ENCODE assay signal across 9 cellular contexts in the genomic region with DNA sequence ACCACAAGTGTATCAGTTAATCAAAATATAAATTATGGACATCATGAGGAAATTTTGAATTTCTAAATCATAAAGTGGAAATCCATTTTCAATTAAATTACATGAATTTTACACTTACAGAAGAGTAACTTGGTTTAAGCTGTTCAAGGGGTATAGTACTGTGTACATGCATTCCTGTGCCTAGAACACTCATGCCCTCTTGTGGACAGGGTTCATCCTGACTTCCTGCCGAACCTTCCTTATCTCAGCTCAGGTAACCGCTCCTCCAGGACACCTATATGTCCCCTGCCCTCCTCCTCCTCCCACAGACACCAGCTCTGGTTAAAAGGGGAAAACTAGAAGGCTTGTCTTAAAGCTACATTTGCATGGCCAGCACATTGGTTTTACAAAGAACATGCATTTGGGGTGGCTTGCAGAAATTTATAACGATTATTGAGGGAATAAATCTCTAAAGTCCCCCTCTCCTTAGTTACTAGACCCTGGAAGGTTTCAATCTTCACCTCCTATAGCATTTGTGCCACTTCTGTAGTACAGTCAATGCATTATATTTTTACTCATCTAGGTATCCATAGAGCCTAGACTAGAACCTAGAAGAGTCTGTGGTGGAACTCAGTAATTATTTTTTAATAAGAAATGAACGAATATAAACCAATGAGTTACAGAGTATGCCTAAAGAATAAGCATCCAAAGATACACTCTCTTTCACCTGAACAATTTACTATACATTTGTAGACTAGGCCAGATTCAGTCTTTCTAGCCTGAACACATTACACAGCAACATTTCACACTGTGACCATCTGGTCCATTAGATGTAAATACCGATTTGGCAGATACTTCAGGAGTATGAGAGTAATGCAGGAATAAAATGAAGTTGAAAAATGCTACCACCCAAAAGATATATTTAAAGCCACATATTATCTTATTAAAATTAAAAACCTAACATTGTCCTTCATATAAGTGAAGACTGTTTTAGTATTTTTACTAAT.
DNase-seq lines count a peak whose midpoint lies in the region; ATAC-seq, FAIRE-seq and TF ChIP-seq lines count a peak whose summit lies in the region.
"Had no signal": no experiment of that assay in that cellular context is flagged by ENCODE, and none has a peak within 500 bp of the region (broad histone marks: within the 10 kb centered on the region; RNA-seq: fewer than 3 reads in every experiment).

No MANE protein-coding gene starts in this region.

- no peak overlapping the region for H3K9ac ChIP-seq in mesendoderm (ENCODE audit: low read length)

- no peak overlapping the region for H3K18ac ChIP-seq in mesendoderm (ENCODE audit: low read length)

- H3K4me2 ChIP-seq in mesendoderm (ENCODE audit: low read length): no peak overlapping the region

- DNase-seq in DMS114 treated with DMSO at 0.1 percent for 48 hours (lab: John Stamatoyannopoulos, UW; ENCODE audit: unreplicated experiment): peak; percentile 16
- DNase-seq in GM19239 (ENCODE audit: insufficient read length, low spot score): peak; percentile 9
- peak; percentile 25 for DNase-seq in NCI-H345 treated with DMSO at 0.1 percent for 48 hours (lab: John Stamatoyannopoulos, UW; ENCODE audit: unreplicated experiment)
- peak; percentile 33 to 83 for DNase-seq in T47D (ENCODE audit: low read depth in 1 of 2, low spot score in 1 of 2)
- DNase-seq in mesendoderm: peak; percentile 81
- no peak for DNase-seq in spleen
- no peak for DNase-seq in activated gamma-delta T cell treated with Interleukin-2 at 50 U/mL for 16 hours

- no peaks in the 10 kb centered on the region for H3K79me1 ChIP-seq in mesendoderm (ENCODE audit: low read length)

- no peak overlapping the region for H2AK5ac ChIP-seq in mesendoderm (ENCODE audit: low read length)

- WGBS in mesendoderm (ENCODE audit: extremely low coverage, insufficient coverage, low lambda C conversion rate): no CpG with 5 or more reads among the region's 5 CpGs
- 66 to 73% (median 69%) methylated on average over 5 of the region's 5 CpGs for whole genome bisulfite sequencing in spleen, 5 donors

- in situ Hi-C loops in T47D (cut with HindIII; ENCODE audit: low pct_unique_long_range_greater_than_20kb, low sequenced_read_pairs): no loop called here

- no peak overlapping the region for H2BK120ac ChIP-seq in mesendoderm (ENCODE audit: low read depth, low read length)

- H3K4ac ChIP-seq in mesendoderm (ENCODE audit: low read depth, low read length): no peak overlapping the region

- H3K79me2 ChIP-seq in mesendoderm (ENCODE audit: control insufficient read depth, insufficient read depth, low read length): no peaks in the 10 kb centered on the region

- H2BK15ac ChIP-seq in mesendoderm (replicated peaks; ENCODE audit: low read depth): no peak overlapping the region

- H4K5ac ChIP-seq in mesendoderm (ENCODE audit: low read length): no peak overlapping the region

- intact Hi-C loops in spleen (cut with DNase I; ENCODE audit: low total_unique reads): no loop called here

- H3K27me3 ChIP-seq in mesendoderm (ENCODE audit: insufficient read depth, low read length, poor library complexity) (no peaks in the 10 kb centered on the region), spleen (replicated peaks in 1 of 7) (no peaks in the 10 kb centered on the region)

- H3K4me1 ChIP-seq in mesendoderm (ENCODE audit: control insufficient read depth, low read depth, low read length) (no peaks in the 10 kb centered on the region), spleen (no peaks in the 10 kb centered on the region)

- no peak overlapping the region for H3K4me3 ChIP-seq in mesendoderm (ENCODE audit: low read length)
- no peak overlapping the region for H3K4me3 ChIP-seq in spleen

- no peak overlapping the region for H3K56ac ChIP-seq in mesendoderm (ENCODE audit: low read length)

- H4K8ac ChIP-seq in mesendoderm (ENCODE audit: low read depth, low read length): no peak overlapping the region

- peak in 4 of 11 experiments; percentile 5 to 18 (median 16) for TF ChIP-seq CTCF in spleen (IDR thresholded peaks at IDR 0.05 in 8 of 11, conservative IDR thresholded peaks at IDR 0.05 in 3 of 11)

- no peak for TF ChIP-seq POLR2A in spleen (IDR thresholded peaks at IDR 0.05)

- ATAC-seq in HG03196 (IDR thresholded peaks at IDR 0.05; ENCODE audit: unreplicated experiment): peak; percentile 73

- H3K36me3 ChIP-seq in mesendoderm (ENCODE audit: control insufficient read depth, insufficient read depth, low read length) (no peaks in the 10 kb centered on the region), spleen (no peaks in the 10 kb centered on the region)

- no peak overlapping the region for H2BK5ac ChIP-seq in mesendoderm (ENCODE audit: low read length)

- H3K23ac ChIP-seq in mesendoderm (ENCODE audit: low read length): no peak overlapping the region

- no peak overlapping the region for H3K27ac ChIP-seq in mesendoderm (ENCODE audit: low read depth, low read length)
- H3K27ac ChIP-seq in spleen: no peak overlapping the region

- peak; percentile 23 for FAIRE-seq in GM19239 (lab: Jason Lieb, UNC)
- FAIRE-seq: TTC549 had no signal

- H3K9me3 ChIP-seq in spleen: no peaks in the 10 kb centered on the region

Comparison
In these comparisons a context has a peak if more than half of its experiments do, and no peak if none do; other contexts are left out.
1. DNase-seq: peak in DMS114 treated with DMSO at 0.1 percent for 48 hours (single experiment), GM19239 (single experiment), NCI-H345 treated with DMSO at 0.1 percent for 48 hours (single experiment), T47D (2 of 2) and mesendoderm (single experiment); none in spleen (single experiment) and activated gamma-delta T cell treated with Interleukin-2 at 50 U/mL for 16 hours (single experiment).